ENCODE assay signal across 21 cellular contexts in the genomic region with DNA sequence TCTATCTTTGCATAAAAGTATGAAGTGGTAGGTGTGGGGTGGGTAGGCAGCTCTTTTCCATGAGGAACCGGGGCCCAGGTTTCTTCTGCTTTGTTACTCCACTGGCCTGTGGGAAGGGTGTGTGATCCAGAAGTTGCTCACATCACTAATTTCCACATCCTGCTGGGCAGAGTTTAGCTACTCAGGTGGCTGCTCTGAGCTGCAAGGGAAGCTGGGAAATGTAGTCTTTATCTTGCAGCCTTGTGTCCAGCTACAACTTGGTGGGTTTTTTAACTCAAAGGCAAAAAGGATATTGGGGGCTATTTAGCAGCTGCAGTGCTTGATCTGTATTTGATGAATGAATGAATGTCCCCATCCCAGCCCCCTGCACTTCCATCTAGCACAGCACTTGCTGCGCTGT.
DNase-seq lines count a peak whose midpoint lies in the region; ATAC-seq and TF ChIP-seq lines count a peak whose summit lies in the region.
"Had no signal": no experiment of that assay in that cellular context is flagged by ENCODE, and none has a peak within 500 bp of the region (broad histone marks: within the 10 kb centered on the region; RNA-seq: fewer than 3 reads in every experiment).

No MANE protein-coding gene starts in this region.

- H3K9me3 ChIP-seq in heart right ventricle (no peaks in the 10 kb centered on the region), right atrium auricular region (no peaks in the 10 kb centered on the region)
- H3K9me3 ChIP-seq in CD4-positive, alpha-beta T cell (ENCODE audit: control insufficient read depth, low read length), result no peaks in the 10 kb centered on the region
- H3K9me3 ChIP-seq: heart left ventricle, left lung, spleen had no signal

- H3K4me3 ChIP-seq in heart right ventricle (no peak overlapping the region), right atrium auricular region (no peak overlapping the region)
- H3K4me3 ChIP-seq: heart left ventricle, left lung, spleen had no signal

- ATAC-seq in heart right ventricle, result peak in 5 of 8 donors; percentile 34 to 64 (median 36)
- ATAC-seq in foreskin keratinocyte, result peak; percentile 49
- no peak for ATAC-seq in stimulated activated naive B cell treated with anti-CD40 and anti-IgM and Interleukin-4, amounts not matched to agents 10 μg/mL and 1 μg/mL and 100 μg/mL, for 72 hours (replicated peaks)
- no peak for ATAC-seq in CD4-positive, alpha-beta T cell (ENCODE audit: poor library complexity)
- ATAC-seq in GM18511 (IDR thresholded peaks at IDR 0.05; ENCODE audit: unreplicated experiment), result no peak
- ATAC-seq: naive thymus-derived CD8-positive, alpha-beta T cell; stimulated activated memory B cell treated with anti-CD40 and anti-IgM and Interleukin-4, amounts not matched to agents 10 μg/mL and 1 μg/mL and 100 μg/mL, for 72 hours had no signal

- H3K36me3 ChIP-seq in heart right ventricle (no peaks in the 10 kb centered on the region), right atrium auricular region (no peaks in the 10 kb centered on the region)
- H3K36me3 ChIP-seq: heart left ventricle, left lung had no signal

- TF ChIP-seq CTCF in heart right ventricle (IDR thresholded peaks at IDR 0.05) (no peak), right atrium auricular region (IDR thresholded peaks at IDR 0.05) (no peak), foreskin keratinocyte (conservative IDR thresholded peaks at IDR 0.05) (no peak)
- no peak for TF ChIP-seq CTCF in CD4-positive, alpha-beta T cell (IDR thresholded peaks at IDR 0.05)

- H3K27me3 Mint-ChIP-seq in stimulated activated naive B cell treated with anti-CD40 and anti-IgM and Interleukin-4, amounts not matched to agents 10 μg/mL and 1 μg/mL and 100 μg/mL, for 72 hours, result no peaks in the 10 kb centered on the region
- H3K27me3 Mint-ChIP-seq in CD4-positive, alpha-beta T cell, result no peaks in the 10 kb centered on the region
- H3K27me3 Mint-ChIP-seq: activated naive CD8-positive, alpha-beta T cell treated with anti-CD3 and anti-CD28 coated beads for 36 hours; central memory CD8-positive, alpha-beta T cell; naive thymus-derived CD8-positive, alpha-beta T cell; stimulated activated memory B cell treated with anti-CD40 and anti-IgM and Interleukin-4, amounts not matched to agents 10 μg/mL and 1 μg/mL and 100 μg/mL, for 72 hours had no signal

- peak overlapping the region; percentile 51 for H3K27ac Mint-ChIP-seq in stimulated activated naive B cell treated with anti-CD40 and anti-IgM and Interleukin-4, amounts not matched to agents 10 μg/mL and 1 μg/mL and 100 μg/mL, for 72 hours
- H3K27ac Mint-ChIP-seq in CD4-positive, alpha-beta T cell, result no peak overlapping the region
- H3K27ac Mint-ChIP-seq: activated naive CD8-positive, alpha-beta T cell treated with anti-CD3 and anti-CD28 coated beads for 36 hours; stimulated activated memory B cell treated with anti-CD40 and anti-IgM and Interleukin-4, amounts not matched to agents 10 μg/mL and 1 μg/mL and 100 μg/mL, for 72 hours had no signal

- 88 to 92% methylated on average over 2 of the region's 2 CpGs for WGBS in heart right ventricle, 2 donors

- H3K27ac ChIP-seq in heart right ventricle (peak overlapping the region in 5 of 10 donors; percentile 4 to 53 (median 15)), right atrium auricular region (no peak overlapping the region), foreskin keratinocyte (no peak overlapping the region)
- H3K27ac ChIP-seq in CD4-positive, alpha-beta T cell (ENCODE audit: low read depth, low read length), result no peak overlapping the region
- H3K27ac ChIP-seq: epithelial cell of prostate, left lung had no signal

- DNase-seq in heart right ventricle (no peak), right atrium auricular region (ENCODE audit: low spot score) (no peak), SK-MEL-5 (ENCODE audit: low read depth, low spot score) (peak; percentile 27), foreskin keratinocyte (no peak), AG08395 (ENCODE audit: low spot score) (no peak)
- DNase-seq in stimulated activated naive B cell treated with anti-CD40 and anti-IgM and Interleukin-4, amounts not matched to agents 10 μg/mL and 1 μg/mL and 100 μg/mL, for 72 hours, result no peak
- no peak for DNase-seq in CD4-positive, alpha-beta T cell
- DNase-seq: activated CD4-positive, alpha-beta T cell treated with anti-CD3 and anti-CD28 coated beads, Interleukin-2, amount 50 U/mL, for 48 hours; activated CD8-positive, alpha-beta memory T cell treated with anti-CD3 and anti-CD28 coated beads, Interleukin-2, amount 50 U/mL, for 4 hours; activated naive CD8-positive, alpha-beta T cell treated with anti-CD3 and anti-CD28 coated beads for 36 hours; left lung; naive thymus-derived CD8-positive, alpha-beta T cell; NCI-H187; NCI-H2171 treated with DMSO at 0.1 percent for 48 hours; spleen; stimulated activated CD4-positive, alpha-beta T cell treated with anti-CD3 and anti-CD28 coated beads, Interleukin-2, amount 100 ng/mL, for 48 hours had no signal

- POLR2A ChIA-PET in CD4-positive, alpha-beta T cell (lab: Charles Lee), result no interaction called here

- in situ Hi-C loops in SK-MEL-5 (cut with HindIII; ENCODE audit: low pct_unique_long_range_greater_than_20kb, low sequenced_read_pairs), result no loop called here

- CTCF ChIA-PET in CD4-positive, alpha-beta T cell (lab: Charles Lee), result no interaction called here

- intact Hi-C loops in heart right ventricle (cut with DNase I), result no loop called here
- intact Hi-C loops in CD4-positive, alpha-beta T cell (cut with DNase I, micrococcal nuclease), result no loop called here

- peaks cover 0 to 14% (median 7%) of the 10 kb centered on the region in 9 donors for H3K4me1 ChIP-seq in heart right ventricle
- no peaks in the 10 kb centered on the region for H3K4me1 ChIP-seq in right atrium auricular region
- peaks cover 6% of the 10 kb centered on the region for H3K4me1 ChIP-seq in foreskin keratinocyte
- H3K4me1 ChIP-seq: left lung had no signal

- peaks cover 16 to 38% of the 10 kb centered on the region in 2 donors for H3K36me3 Mint-ChIP-seq in stimulated activated naive B cell treated with anti-CD40 and anti-IgM and Interleukin-4, amounts not matched to agents 10 μg/mL and 1 μg/mL and 100 μg/mL, for 72 hours
- H3K36me3 Mint-ChIP-seq in CD4-positive, alpha-beta T cell (ENCODE audit: low read depth), result no peaks in the 10 kb centered on the region
- H3K36me3 Mint-ChIP-seq: activated naive CD8-positive, alpha-beta T cell treated with anti-CD3 and anti-CD28 coated beads for 36 hours had no signal

- H3K27me3 ChIP-seq in heart right ventricle, result no peaks in the 10 kb centered on the region
- H3K27me3 ChIP-seq in right atrium auricular region, result no peaks in the 10 kb centered on the region
- no peaks in the 10 kb centered on the region for H3K27me3 ChIP-seq in foreskin keratinocyte
- no peaks in the 10 kb centered on the region for H3K27me3 ChIP-seq in CD4-positive, alpha-beta T cell (ENCODE audit: control insufficient read depth, insufficient read depth, low read length)
- H3K27me3 ChIP-seq: heart left ventricle, left lung, spleen had no signal

- H3K4me3 Mint-ChIP-seq in stimulated activated naive B cell treated with anti-CD40 and anti-IgM and Interleukin-4, amounts not matched to agents 10 μg/mL and 1 μg/mL and 100 μg/mL, for 72 hours, result no peak overlapping the region
- no peak overlapping the region for H3K4me3 Mint-ChIP-seq in CD4-positive, alpha-beta T cell
- H3K4me3 Mint-ChIP-seq: activated naive CD8-positive, alpha-beta T cell treated with anti-CD3 and anti-CD28 coated beads for 36 hours; central memory CD8-positive, alpha-beta T cell; naive thymus-derived CD8-positive, alpha-beta T cell; stimulated activated memory B cell treated with anti-CD40 and anti-IgM and Interleukin-4, amounts not matched to agents 10 μg/mL and 1 μg/mL and 100 μg/mL, for 72 hours had no signal

- H3K9me3 Mint-ChIP-seq in stimulated activated naive B cell treated with anti-CD40 and anti-IgM and Interleukin-4, amounts not matched to agents 10 μg/mL and 1 μg/mL and 100 μg/mL, for 72 hours, result peaks cover 2 to 4% of the 10 kb centered on the region in 2 donors
- no peaks in the 10 kb centered on the region for H3K9me3 Mint-ChIP-seq in CD4-positive, alpha-beta T cell
- H3K9me3 Mint-ChIP-seq: activated naive CD8-positive, alpha-beta T cell treated with anti-CD3 and anti-CD28 coated beads for 36 hours; central memory CD8-positive, alpha-beta T cell; naive thymus-derived CD8-positive, alpha-beta T cell; stimulated activated memory B cell treated with anti-CD40 and anti-IgM and Interleukin-4, amounts not matched to agents 10 μg/mL and 1 μg/mL and 100 μg/mL, for 72 hours had no signal

- H3K4me1 Mint-ChIP-seq in stimulated activated naive B cell treated with anti-CD40 and anti-IgM and Interleukin-4, amounts not matched to agents 10 μg/mL and 1 μg/mL and 100 μg/mL, for 72 hours, result peaks cover 50 to 92% of the 10 kb centered on the region in 2 donors
- peaks cover 3% of the 10 kb centered on the region for H3K4me1 Mint-ChIP-seq in CD4-positive, alpha-beta T cell (ENCODE audit: low read depth)
- H3K4me1 Mint-ChIP-seq: central memory CD8-positive, alpha-beta T cell had no signal

Comparison
In these comparisons a context has a peak if more than half of its experiments do, and no peak if none do; other contexts are left out.
1. ATAC-seq: peak in heart right ventricle (5 of 8) and foreskin keratinocyte (single experiment); none in stimulated activated naive B cell treated with anti-CD40 and anti-IgM and Interleukin-4, amounts not matched to agents 10 μg/mL and 1 μg/mL and 100 μg/mL, for 72 hours (0 of 2), CD4-positive, alpha-beta T cell (single experiment) and GM18511 (single experiment).